12 cellular contexts compared by ENCODE assay signal in the genomic region with DNA sequence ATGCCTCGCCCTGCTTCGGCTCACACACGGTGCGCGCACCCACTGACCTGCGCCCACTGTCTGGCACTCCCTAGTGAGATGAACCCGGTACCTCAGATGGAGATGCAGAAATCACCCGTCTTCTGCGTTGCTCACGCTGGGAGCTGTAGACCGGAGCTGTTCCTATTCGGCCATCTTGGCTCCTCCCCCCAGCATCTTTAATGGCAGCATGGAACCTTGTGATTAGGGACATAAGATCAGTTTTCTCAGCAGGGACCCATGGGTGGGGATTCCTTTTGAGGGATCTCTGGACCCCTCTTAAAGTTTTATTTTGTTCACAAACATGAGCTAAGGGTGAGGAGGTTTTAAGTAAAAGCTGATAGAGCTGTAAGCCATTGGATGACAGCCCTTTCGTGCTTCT. TPM values are rescaled to one million over a fixed set of nuclear protein-coding genes. Genes with fewer than 3 reads are reported as not detected.
DNase-seq lines count a peak whose midpoint lies in the region; ATAC-seq, FAIRE-seq and TF ChIP-seq lines count a peak whose summit lies in the region.
"Not testable (repeated sequence)": the region's sequence is repeated elsewhere in the genome, so short reads cannot be mapped to it uniquely, and the experiment has no call there.
"Had no signal": no experiment of that assay in that cellular context is flagged by ENCODE, and none has a peak within 500 bp of the region (broad histone marks: within the 10 kb centered on the region; RNA-seq: fewer than 3 reads in every experiment).

No MANE protein-coding gene starts in this region.

- TF ChIP-seq EP300 in H1 (IDR thresholded peaks at IDR 0.05; ENCODE audit: borderline replicate concordance in 1 of 2, low read depth in 2 of 2, low read length in 2 of 2) = not testable (repeated sequence)

- H4K5ac ChIP-seq in H9 (ENCODE audit: insufficient read length, low read depth, low read length) = peak overlapping the region; percentile 96
- not testable (repeated sequence) for H4K5ac ChIP-seq in H1 (ENCODE audit: insufficient read length, low read depth, low read length)

- not testable (repeated sequence) for H3K79me2 ChIP-seq in H9 (ENCODE audit: insufficient read depth, low read length); H1 (ENCODE audit: control insufficient read depth in 1 of 2, insufficient read depth in 2 of 2, low read length in 2 of 2)

- TF ChIP-seq CTCF in H9 (conservative IDR thresholded peaks at IDR 0.05); NB4 (IDR thresholded peaks at IDR 0.05; ENCODE audit: low read depth, low read length); H1 (IDR thresholded peaks at IDR 0.05; ENCODE audit: control extremely low read depth in 1 of 3, insufficient read depth in 1 of 3, low read depth in 1 of 3, low read length in 3 of 3): not testable (repeated sequence)

- not testable (repeated sequence) for H4K8ac ChIP-seq in H9 (replicated peaks; ENCODE audit: insufficient read length, low read depth, low read length); H1 (ENCODE audit: extremely low read depth, insufficient read depth, low read length); neuronal stem cell (ENCODE audit: low read depth, low read length)

- not testable (repeated sequence) for H3K14ac ChIP-seq in H9 (ENCODE audit: insufficient read depth, low read length); H1 (ENCODE audit: insufficient read length); neuronal stem cell (ENCODE audit: low read length)

- not testable (repeated sequence) for H3K23ac ChIP-seq in H9 (ENCODE audit: insufficient read length, low read depth, low read length); H1 (ENCODE audit: insufficient read length); neuronal stem cell (ENCODE audit: low read depth, low read length, poor library complexity)

- not testable (repeated sequence) for H3K4me1 ChIP-seq in H9 (ENCODE audit: insufficient read depth, low read length); H1 (replicated peaks in 1 of 4; ENCODE audit: control insufficient read depth in 3 of 4, insufficient read depth in 4 of 4, low read length in 3 of 4); neuronal stem cell (ENCODE audit: control insufficient read depth in 2 of 2, insufficient read depth in 1 of 2, low read depth in 1 of 2, low read length in 2 of 2)

- not testable (repeated sequence) for H3K27me3 Mint-ChIP-seq in H9 (ENCODE audit: low read depth)

- H3K27me3 ChIP-seq in H9 (ENCODE audit: insufficient read depth, low read length); H1 (replicated peaks in 1 of 4; ENCODE audit: control insufficient read depth in 3 of 4, extremely low read depth in 1 of 4, insufficient read depth in 3 of 4, low read length in 3 of 4); neuronal stem cell (ENCODE audit: control insufficient read depth in 3 of 3, insufficient read depth in 3 of 3, low read depth in 1 of 3, low read length in 3 of 3): not testable (repeated sequence)

- H3K56ac ChIP-seq in H9 (ENCODE audit: insufficient read length, low read depth, low read length); H1 (replicated peaks; ENCODE audit: insufficient read length, low read depth, low read length): not testable (repeated sequence)

- not testable (repeated sequence) for TF ChIP-seq RAD21 in H1 (IDR thresholded peaks at IDR 0.05 in 1 of 2, conservative IDR thresholded peaks at IDR 0.05 in 1 of 2; ENCODE audit: low read depth in 2 of 2, low read length in 2 of 2)

- H2BK12ac ChIP-seq in H9 (ENCODE audit: insufficient read length, low read depth, low read length); H1 (ENCODE audit: low read depth, low read length); neuronal stem cell (ENCODE audit: low read length): not testable (repeated sequence)

- H3K9ac ChIP-seq in H9 (ENCODE audit: extremely low read depth, insufficient read length, low read length); H1 (replicated peaks in 1 of 4; ENCODE audit: extremely low read depth in 1 of 4, low read depth in 3 of 4, low read length in 3 of 4); neuronal stem cell (ENCODE audit: low read depth, low read length, poor library complexity): not testable (repeated sequence)

- peak overlapping the region; percentile 75 for H3K18ac ChIP-seq in H9 (ENCODE audit: insufficient read length, low read depth, low read length)
- H3K18ac ChIP-seq in H1 (ENCODE audit: extremely low read depth, low read length) = 0 out of 2 replicates have a peak overlapping the region, but pooled peaks have one; percentile 75
- H3K18ac ChIP-seq in neuronal stem cell (ENCODE audit: low read length) = not testable (repeated sequence)

- H2AFZ ChIP-seq in H9 (ENCODE audit: low read length) (peak overlapping the region; percentile 90), H1 (ENCODE audit: low read length) (peak overlapping the region; percentile 62), neuronal stem cell (ENCODE audit: low read length) (peak overlapping the region; percentile 75)

- ATAC-seq in SK-N-SH treated with all-trans-retinoic acid at 6 μM for 48 hours = peak; percentile 76

- H2BK15ac ChIP-seq in H9 (ENCODE audit: low read depth, low read length); H1 (ENCODE audit: low read length); neuronal stem cell (ENCODE audit: low read length): not testable (repeated sequence)

- not testable (repeated sequence) for H2BK120ac ChIP-seq in H9 (ENCODE audit: low read depth, low read length, poor library complexity, severe bottlenecking); H1 (replicated peaks; ENCODE audit: low read depth, low read length); neuronal stem cell (ENCODE audit: low read depth, low read length)

- H3K4me2 ChIP-seq in H9 (ENCODE audit: insufficient read depth, insufficient read length, low read length); neuronal stem cell (ENCODE audit: insufficient read depth, low read length, poor library complexity, severe bottlenecking): not testable (repeated sequence)
- peak overlapping the region in 1 of 2 experiments; percentile 54; a peak in 1 of 4 replicates for H3K4me2 ChIP-seq in H1 (ENCODE audit: insufficient read depth in 1 of 2, low read depth in 2 of 2, low read length in 2 of 2)

- H3K36me3 Mint-ChIP-seq in H9 (ENCODE audit: insufficient read depth in 1 of 3, low read depth in 3 of 3) = peaks cover 0 to 11% (median 3%) of the 10 kb centered on the region in 3 experiments; a peak in 2 of 7 replicates

- H3K4ac ChIP-seq in H9 (ENCODE audit: low read depth, low read length); H1 (replicated peaks; ENCODE audit: insufficient read length, low read depth, low read length); neuronal stem cell (ENCODE audit: low read length): not testable (repeated sequence)

- DNase-seq in DMS53 (lab: John Stamatoyannopoulos, UW) (peak; percentile 41), NB4 (ENCODE audit: low read depth) (peak; percentile 48), NCI-H748 treated with DMSO at 0.1 percent for 48 hours (lab: John Stamatoyannopoulos, UW) (peak; percentile 15)
- DNase-seq in H9; H1 (ENCODE audit: low read depth in 1 of 2, low spot score in 2 of 2); neuronal stem cell (ENCODE audit: low spot score): not testable (repeated sequence)

- not testable (repeated sequence) for H2BK20ac ChIP-seq in H9 (ENCODE audit: low read depth, low read length, poor library complexity, severe bottlenecking)
- peak overlapping the region; percentile 66; the same call in 1 of the 2 replicates for H2BK20ac ChIP-seq in H1 (ENCODE audit: low read length)

- POLR2A ChIA-PET in H1 (lab: Charles Lee; ENCODE audit: partially characterized antibody) = interaction anchor here (1.0 to 1.2 kb wide), 2 partner anchors 10 to 25 kb away, joined by 3 read pairs; no protein-coding TSS in a partner anchor

- H3K27ac Mint-ChIP-seq in H9 = peak overlapping the region in 2 of 3 experiments; percentile 52 to 93; a peak in 3 of 7 replicates

- H3K9me3 ChIP-seq in H9 (ENCODE audit: control insufficient read depth, low read depth, low read length); H1 (ENCODE audit: insufficient read depth in 2 of 2, low read depth in 1 of 2, low read length in 1 of 2); neuronal stem cell (replicated peaks in 1 of 2; ENCODE audit: control insufficient read depth in 2 of 2, insufficient read depth in 1 of 2, low read depth in 1 of 2, low read length in 2 of 2): not testable (repeated sequence)

- H3K9me3 Mint-ChIP-seq in H9 = not testable (repeated sequence)

- H4K20me1 ChIP-seq in H9 (ENCODE audit: control insufficient read depth, insufficient read depth, insufficient read length); H1 (replicated peaks in 1 of 2; ENCODE audit: control insufficient read depth in 1 of 2, insufficient read depth in 2 of 2, low read length in 2 of 2): not testable (repeated sequence)

- H3K4me3 Mint-ChIP-seq in H9 = peak overlapping the region in 1 of 2 experiments; percentile 31; a peak in 2 of 5 replicates

- FAIRE-seq in H1 (lab: Jason Lieb, UNC) = not testable (repeated sequence)

- H3T11ph ChIP-seq in H9 (ENCODE audit: low read length) = not testable (repeated sequence)

- not testable (repeated sequence) for H4K91ac ChIP-seq in H9 (ENCODE audit: insufficient read length, low read depth, low read length); neuronal stem cell (ENCODE audit: low read depth, low read length, poor library complexity)
- H4K91ac ChIP-seq in H1 (replicated peaks; ENCODE audit: insufficient read length, low read length) = peak overlapping the region; percentile 44

- CTCF ChIA-PET in H1 (lab: Charles Lee; ENCODE audit: partially characterized antibody) = interaction anchor here (1.0 to 1.2 kb wide), 3 partner anchors 9 to 317 kb away, joined by 3 to 4 read pairs (median 3); no protein-coding TSS in a partner anchor

- H3K79me1 ChIP-seq in H9 (ENCODE audit: insufficient read depth, low read depth, low read length, poor library complexity, severe bottlenecking); H1 (ENCODE audit: low read depth, low read length); neuronal stem cell (ENCODE audit: low read depth, low read length): not testable (repeated sequence)

- TF ChIP-seq POLR2A in NB4 (IDR thresholded peaks at IDR 0.05; ENCODE audit: extremely low read depth, insufficient read length); H1 (IDR thresholded peaks at IDR 0.05; ENCODE audit: control extremely low read depth in 1 of 2, low read depth in 2 of 2, low read length in 2 of 2): not testable (repeated sequence)

- H3K27ac ChIP-seq in H9 (ENCODE audit: insufficient read length, low read depth, low read length); H1 (ENCODE audit: low read depth, low read length); neuronal stem cell (replicated peaks; ENCODE audit: low read length): not testable (repeated sequence)

- not testable (repeated sequence) for H2AK5ac ChIP-seq in H9 (ENCODE audit: insufficient read length, low read length); neuronal stem cell (ENCODE audit: low read depth, low read length)
- H2AK5ac ChIP-seq in H1 (ENCODE audit: low read depth, low read length) = 0 out of 2 replicates have a peak overlapping the region, but pooled peaks have one; percentile 60

- H3K36me3 ChIP-seq in H1 (ENCODE audit: control insufficient read depth in 2 of 4, insufficient read depth in 4 of 4, low read length in 3 of 4); neuronal stem cell (replicated peaks in 1 of 2; ENCODE audit: control insufficient read depth in 2 of 2, insufficient read depth in 2 of 2, low read length in 2 of 2): not testable (repeated sequence)

- not testable (repeated sequence) for H2BK5ac ChIP-seq in H9 (ENCODE audit: insufficient read length, low read length); neuronal stem cell (ENCODE audit: low read length)
- peak overlapping the region; percentile 26; the same call in 1 of the 2 replicates for H2BK5ac ChIP-seq in H1 (ENCODE audit: low read depth, low read length)

- no CpG with 5 or more reads among the region's 13 CpGs for WGBS in H9 (ENCODE audit: extremely low coverage, insufficient read length, low lambda C conversion rate)
- 96% methylated on average over 5 of the region's 13 CpGs; no CpG with 5 or more reads in 1 of the 2 experiments for WGBS in H1 (ENCODE audit: extremely low coverage in 1 of 2, insufficient coverage in 1 of 2, insufficient read length in 1 of 2, insufficient replicate concordance in 2 of 2, low coverage in 1 of 2, low lambda C conversion rate in 2 of 2, missing lambda C conversion rate in 1 of 2), 2 experiments
- WGBS in neuronal stem cell (ENCODE audit: extremely low coverage in 2 of 2, insufficient read length in 2 of 2, insufficient replicate concordance in 1 of 2), 2 donors = no CpG with 5 or more reads among the region's 13 CpGs

- H3K23me2 ChIP-seq in H9 (ENCODE audit: insufficient read length, low read depth, low read length, poor library complexity, severe bottlenecking); H1 (ENCODE audit: low read depth, low read length): not testable (repeated sequence)

- peak overlapping the region; percentile 60 for H3K4me3 ChIP-seq in NB4 (ENCODE audit: low read depth, low read length)
- not testable (repeated sequence) for H3K4me3 ChIP-seq in H1 (ENCODE audit: extremely low read depth in 1 of 4, insufficient read depth in 2 of 4, low read depth in 3 of 4, low read length in 4 of 4); neuronal stem cell (ENCODE audit: low read length in 2 of 2)

- H3K4me1 Mint-ChIP-seq in H9 = not testable (repeated sequence)

RNA-seq across cellular contexts. Expression of a gene that starts 9.8 kb away (rescaled TPM):
- total RNA-seq in H9 (2021) = 0.02 TPM in 1 of 2 replicates, not detected in the other
- 0.06 TPM in 2 replicates for total RNA-seq in H1 (2021; fragmentation: NEBNext Ultra II Directional; extraction: Animal tissue kit (Norgen Biotek cat#: 25700))
- 0.03 and 0.05 TPM in 2 replicates for polyA plus RNA-seq in H1 (2011; rRNA removed)
- 0.09 TPM for polyA plus RNA-seq in H1 (2011; cell fraction: cytosol; rRNA removed)
- 0.33 TPM for polyA plus RNA-seq in H1 (2011; cell fraction: nucleus; rRNA removed)
- polyA plus RNA-seq in H1 (2012, experiment 1 of 2) = 0.01 to 0.17 TPM (median 0.03 TPM) in 3 of 4 replicates, not detected in the other
- polyA plus RNA-seq in H1 (2012, experiment 2 of 2) = not detected
- 0.08 TPM for polyA plus RNA-seq in H1 (2013, experiment 1 of 2)
- 0.04 TPM for polyA plus RNA-seq in H1 (2013, experiment 2 of 2)
- polyA minus RNA-seq in H1 (2011; rRNA and poly(A)+ RNA removed) = 0.25 and 0.29 TPM in 2 replicates
- polyA minus RNA-seq in H1 (2011; cell fraction: cytosol; rRNA and poly(A)+ RNA removed) = not detected
- polyA minus RNA-seq in H1 (2011; cell fraction: nucleus; rRNA and poly(A)+ RNA removed) = 3.3 TPM
- 0.46 TPM for polyA plus RNA-seq in neuronal stem cell (2013, experiment 1 of 2)
- 0.24 TPM for polyA plus RNA-seq in neuronal stem cell (2013, experiment 2 of 2)
- total RNA-seq: A673, NCI-H460 had no signal
- polyA plus RNA-seq: CD4-positive, alpha-beta memory T cell; IgD-negative memory B cell had no signal

RNA-seq across cellular contexts. Expression of a gene that starts 12.4 kb away (rescaled TPM):
- total RNA-seq in H9 (2021) = not detected in 2 replicates
- not detected in 2 replicates for total RNA-seq in H1 (2021; fragmentation: NEBNext Ultra II Directional; extraction: Animal tissue kit (Norgen Biotek cat#: 25700))
- polyA plus RNA-seq in H1 (2011; rRNA removed) = 0.08 and 0.11 TPM in 2 replicates
- not detected for polyA plus RNA-seq in H1 (2011; cell fraction: cytosol; rRNA removed)
- 0.94 TPM for polyA plus RNA-seq in H1 (2011; cell fraction: nucleus; rRNA removed)
- not detected in 4 replicates for polyA plus RNA-seq in H1 (2012, experiment 1 of 2)
- polyA plus RNA-seq in H1 (2012, experiment 2 of 2) = not detected
- not detected for polyA plus RNA-seq in H1 (2013, experiment 1 of 2)
- polyA plus RNA-seq in H1 (2013, experiment 2 of 2) = not detected
- 0.15 and 0.54 TPM in 2 replicates for polyA minus RNA-seq in H1 (2011; rRNA and poly(A)+ RNA removed)
- not detected for polyA minus RNA-seq in H1 (2011; cell fraction: cytosol; rRNA and poly(A)+ RNA removed)
- 1.1 TPM for polyA minus RNA-seq in H1 (2011; cell fraction: nucleus; rRNA and poly(A)+ RNA removed)
- polyA plus RNA-seq in neuronal stem cell (2013, experiment 1 of 2) = not detected
- not detected for polyA plus RNA-seq in neuronal stem cell (2013, experiment 2 of 2)
- total RNA-seq: A673; CD4-positive, alpha-beta memory T cell; M059J; NCI-H460 had no signal
- polyA plus RNA-seq: CD4-positive, alpha-beta memory T cell; IgD-negative memory B cell had no signal

RNA-seq across cellular contexts. Expression of a gene that starts 39.2 kb away (rescaled TPM):
- not detected in 2 replicates for total RNA-seq in H9 (2021)
- total RNA-seq in H1 (2021; fragmentation: NEBNext Ultra II Directional; extraction: Animal tissue kit (Norgen Biotek cat#: 25700)) = not detected in 2 replicates
- not detected in 2 replicates for polyA plus RNA-seq in H1 (2011; rRNA removed)
- not detected for polyA plus RNA-seq in H1 (2011; cell fraction: cytosol; rRNA removed)
- polyA plus RNA-seq in H1 (2011; cell fraction: nucleus; rRNA removed) = not detected
- polyA plus RNA-seq in H1 (2012, experiment 1 of 2) = not detected in 4 replicates
- not detected for polyA plus RNA-seq in H1 (2012, experiment 2 of 2)
- not detected for polyA plus RNA-seq in H1 (2013, experiment 1 of 2)
- not detected for polyA plus RNA-seq in H1 (2013, experiment 2 of 2)
- polyA minus RNA-seq in H1 (2011; rRNA and poly(A)+ RNA removed) = not detected in 2 replicates
- not detected for polyA minus RNA-seq in H1 (2011; cell fraction: cytosol; rRNA and poly(A)+ RNA removed)
- polyA minus RNA-seq in H1 (2011; cell fraction: nucleus; rRNA and poly(A)+ RNA removed) = not detected
- polyA plus RNA-seq in neuronal stem cell (2013, experiment 1 of 2) = not detected
- not detected for polyA plus RNA-seq in neuronal stem cell (2013, experiment 2 of 2)
- total RNA-seq: A673, M059J, NCI-H460 had no signal
- polyA plus RNA-seq: CD4-positive, alpha-beta memory T cell; IgD-negative memory B cell had no signal
